8 cellular contexts compared by ENCODE assay signal in genomic region chr12:68746572-68747180, GRCh38. TPM values are rescaled to one million over a fixed set of nuclear protein-coding genes. Genes with fewer than 3 reads are reported as not detected.
DNase-seq lines count a peak whose midpoint lies in the region; ATAC-seq and TF ChIP-seq lines count a peak whose summit lies in the region.

No MANE protein-coding gene starts in this region.

- peaks cover 6% of the 10 kb centered on the region for H3K4me1 ChIP-seq in colonic mucosa

- ATAC-seq in HG02759 (IDR thresholded peaks at IDR 0.05; ENCODE audit: unreplicated experiment), result peak; percentile 40
- peak; percentile 70 for ATAC-seq in left colon

- H3K9ac ChIP-seq in colonic mucosa (ENCODE audit: low read depth in 2 of 2, low read length in 2 of 2), result peak overlapping the region; percentile 91 to 92

- H3K36me3 ChIP-seq in colonic mucosa, result no peaks in the 10 kb centered on the region

- no peak for TF ChIP-seq CTCF in colonic mucosa (IDR thresholded peaks at IDR 0.05)

- H3K27me3 ChIP-seq in colonic mucosa, result no peaks in the 10 kb centered on the region

- intact Hi-C loops in colonic mucosa (cut with DNase I), result loop anchor here (10.0 kb wide), 1 partner anchor 58 kb away; the partner anchor contains the start of gene MDM2
- intact Hi-C loops in left colon (cut with DNase I, micrococcal nuclease), result no loop called here

- DNase-seq in NCI-H2107 treated with DMSO at 0.1 percent for 48 hours (lab: John Stamatoyannopoulos, UW; ENCODE audit: unreplicated experiment) (peak; percentile 45), NCI-H2107 (lab: John Stamatoyannopoulos, UW) (no peak), NCI-H128 (lab: John Stamatoyannopoulos, UW; ENCODE audit: unreplicated experiment) (peak; percentile 14), colonic mucosa (peak; percentile 71), left colon (peak; percentile 68 to 75)
- DNase-seq in activated CD4-positive, alpha-beta T cell treated with anti-CD3 and anti-CD28 coated beads for 1 hour, result peak; percentile 9
- DNase-seq in stimulated activated CD4-positive, alpha-beta T cell treated with anti-CD3 and anti-CD28 coated beads, Interleukin-1b, Interleukin-23, amount 100 ng/mL, for 48 hours, result peak; percentile 16

- peak overlapping the region; percentile 76 for H3K27ac ChIP-seq in colonic mucosa

- H3K4me3 ChIP-seq in colonic mucosa, result peak overlapping the region; percentile 85

- no peaks in the 10 kb centered on the region for H3K9me3 ChIP-seq in colonic mucosa

RNA-seq across cellular contexts. Expression of gene SLC35E3, which starts 0.7 kb away (rescaled TPM):
- total RNA-seq in colonic mucosa (1 to 10 TPM; 6.8 to 7.1 TPM), left colon (1 to 10 TPM; 7.2 to 9.4 TPM)

RNA-seq across cellular contexts. Expression of gene NUP107, which starts 59.9 kb away (rescaled TPM):
- total RNA-seq in colonic mucosa, result 10 to 100 TPM; 31.3 to 56.6 TPM
- 10 to 100 TPM; 23.2 to 25.8 TPM for total RNA-seq in left colon
